Comparison of ENCODE assay signal across 26 cellular contexts in genomic region chr3:152126260-152126659, GRCh38.
A peak's percentile ranks its signal among the peaks of the same experiment; 100 is the strongest.
DNase-seq lines count a peak whose midpoint lies in the region; ATAC-seq and TF ChIP-seq lines count a peak whose summit lies in the region.
"Had no signal": no experiment of that assay in that cellular context is flagged by ENCODE, and none has a peak within 500 bp of the region (broad histone marks: within the 10 kb centered on the region; RNA-seq: fewer than 3 reads in every experiment).

No MANE protein-coding gene starts in this region.

- H4K5ac ChIP-seq in mesendoderm (ENCODE audit: low read length): no peak overlapping the region

- H3K23ac ChIP-seq in mesendoderm (ENCODE audit: low read length): no peak overlapping the region

- peak; percentile 12 for DNase-seq in EL
- DNase-seq in HFFc6: peak; percentile 13
- DNase-seq in astrocyte of the spinal cord (ENCODE audit: low read depth, low spot score): peak; percentile 46
- DNase-seq in inferior parietal cortex (ENCODE audit: extremely low spot score): peak; percentile 43
- DNase-seq in mesendoderm: no peak
- DNase-seq in NCI-H146 treated with DMSO at 0.1 percent for 48 hours (lab: John Stamatoyannopoulos, UW; ENCODE audit: unreplicated experiment): no peak
- DNase-seq in KBM-7: no peak
- DNase-seq: activated CD4-positive, alpha-beta T cell treated with anti-CD3 and anti-CD28 coated beads for 4 hours; activated CD8-positive, alpha-beta memory T cell treated with anti-CD3 and anti-CD28 coated beads, Interleukin-2, amount 50 U/mL, for 48 hours; activated naive CD4-positive, alpha-beta T cell; COR-L47; GDM1; H7; KG1; NCI-H1417; NCI-H2171; occipital lobe; right lobe of liver; stimulated activated CD4-positive, alpha-beta T cell treated with anti-CD3 and anti-CD28 coated beads, Interleukin-2, amount 100 ng/mL, for 24 hours had no signal

- no peaks in the 10 kb centered on the region for H3K36me3 ChIP-seq in mesendoderm (ENCODE audit: control insufficient read depth, insufficient read depth, low read length)
- H3K36me3 ChIP-seq: esophagus muscularis mucosa, right lobe of liver, suprapubic skin had no signal

- no peak overlapping the region for H2AK5ac ChIP-seq in mesendoderm (ENCODE audit: low read length)

- no peak overlapping the region for H3K56ac ChIP-seq in mesendoderm (ENCODE audit: low read length)

- no peak overlapping the region for H4K8ac ChIP-seq in mesendoderm (ENCODE audit: low read depth, low read length)

- no peak overlapping the region for H2BK15ac ChIP-seq in mesendoderm (replicated peaks; ENCODE audit: low read depth)

- H3K9me3 Mint-ChIP-seq in HFFc6: no peaks in the 10 kb centered on the region
- H3K9me3 Mint-ChIP-seq: brain had no signal

- no peak overlapping the region for H3K4me2 ChIP-seq in mesendoderm (ENCODE audit: low read length)

- no peak overlapping the region for H3K9ac ChIP-seq in mesendoderm (ENCODE audit: low read length)

- no peak overlapping the region for H3K27ac ChIP-seq in mesendoderm (ENCODE audit: low read depth, low read length)
- H3K27ac ChIP-seq: esophagus muscularis mucosa, HL-60, right lobe of liver, suprapubic skin had no signal

- no peak for ATAC-seq in GM21447 (IDR thresholded peaks at IDR 0.05; ENCODE audit: unreplicated experiment)
- ATAC-seq: left lobe of liver, Panc1, right lobe of liver had no signal

- H3K79me2 ChIP-seq in mesendoderm (ENCODE audit: control insufficient read depth, insufficient read depth, low read length): no peaks in the 10 kb centered on the region

- no peaks in the 10 kb centered on the region for H3K27me3 Mint-ChIP-seq in HFFc6 (ENCODE audit: insufficient read depth)
- H3K27me3 Mint-ChIP-seq: brain had no signal

- H3K79me1 ChIP-seq in mesendoderm (ENCODE audit: low read length): no peaks in the 10 kb centered on the region

- H3K27me3 ChIP-seq in mesendoderm (ENCODE audit: insufficient read depth, low read length, poor library complexity): no peaks in the 10 kb centered on the region
- H3K27me3 ChIP-seq: esophagus muscularis mucosa, right lobe of liver, suprapubic skin had no signal

- H3K18ac ChIP-seq in mesendoderm (ENCODE audit: low read length): no peak overlapping the region

- no peak overlapping the region for H3K27ac Mint-ChIP-seq in HFFc6
- H3K27ac Mint-ChIP-seq: brain had no signal

- no peak for TF ChIP-seq CTCF in HFFc6 (IDR thresholded peaks at IDR 0.05)
- TF ChIP-seq CTCF in astrocyte of the spinal cord (IDR thresholded peaks at IDR 0.05; ENCODE audit: low read depth, low read length): no peak

- no peaks in the 10 kb centered on the region for H3K36me3 Mint-ChIP-seq in HFFc6 (ENCODE audit: low read depth)
- H3K36me3 Mint-ChIP-seq: brain had no signal

- no peak overlapping the region for H3K4ac ChIP-seq in mesendoderm (ENCODE audit: low read depth, low read length)

- H3K4me3 ChIP-seq in astrocyte of the spinal cord (ENCODE audit: low read depth, low read length) (no peak overlapping the region), mesendoderm (ENCODE audit: low read length) (no peak overlapping the region)
- H3K4me3 ChIP-seq: esophagus muscularis mucosa, right lobe of liver, suprapubic skin had no signal

- no CpG with 5 or more reads among the region's 2 CpGs for WGBS in mesendoderm (ENCODE audit: extremely low coverage, insufficient coverage, low lambda C conversion rate)

- H3K4me1 Mint-ChIP-seq in HFFc6 (ENCODE audit: low read depth): peaks cover 48% of the 10 kb centered on the region
- H3K4me1 Mint-ChIP-seq: brain had no signal

- H3K4me3 Mint-ChIP-seq in HFFc6: no peak overlapping the region
- H3K4me3 Mint-ChIP-seq: brain had no signal

- H2BK120ac ChIP-seq in mesendoderm (ENCODE audit: low read depth, low read length): no peak overlapping the region

- in situ Hi-C loops in astrocyte of the spinal cord (cut with HindIII; ENCODE audit: low sequenced_read_pairs): no loop called here
- in situ Hi-C loops in KBM-7 (cut with MboI; ENCODE audit: low pct_unique_long_range_greater_than_20kb, low sequenced_read_pairs): no loop called here

- no peaks in the 10 kb centered on the region for H3K4me1 ChIP-seq in mesendoderm (ENCODE audit: control insufficient read depth, low read depth, low read length)
- H3K4me1 ChIP-seq: esophagus muscularis mucosa, right lobe of liver, suprapubic skin had no signal

- H2BK5ac ChIP-seq in mesendoderm (ENCODE audit: low read length): no peak overlapping the region

Comparison
In these comparisons a context has a peak if more than half of its experiments do, and no peak if none do; other contexts are left out.
1. DNase-seq: peak in EL (single experiment), HFFc6 (single experiment), astrocyte of the spinal cord (single experiment) and inferior parietal cortex (single experiment); none in mesendoderm (single experiment), NCI-H146 treated with DMSO at 0.1 percent for 48 hours (single experiment) and KBM-7 (single experiment).